7 cellular contexts compared by ENCODE assay signal in the genomic region with DNA sequence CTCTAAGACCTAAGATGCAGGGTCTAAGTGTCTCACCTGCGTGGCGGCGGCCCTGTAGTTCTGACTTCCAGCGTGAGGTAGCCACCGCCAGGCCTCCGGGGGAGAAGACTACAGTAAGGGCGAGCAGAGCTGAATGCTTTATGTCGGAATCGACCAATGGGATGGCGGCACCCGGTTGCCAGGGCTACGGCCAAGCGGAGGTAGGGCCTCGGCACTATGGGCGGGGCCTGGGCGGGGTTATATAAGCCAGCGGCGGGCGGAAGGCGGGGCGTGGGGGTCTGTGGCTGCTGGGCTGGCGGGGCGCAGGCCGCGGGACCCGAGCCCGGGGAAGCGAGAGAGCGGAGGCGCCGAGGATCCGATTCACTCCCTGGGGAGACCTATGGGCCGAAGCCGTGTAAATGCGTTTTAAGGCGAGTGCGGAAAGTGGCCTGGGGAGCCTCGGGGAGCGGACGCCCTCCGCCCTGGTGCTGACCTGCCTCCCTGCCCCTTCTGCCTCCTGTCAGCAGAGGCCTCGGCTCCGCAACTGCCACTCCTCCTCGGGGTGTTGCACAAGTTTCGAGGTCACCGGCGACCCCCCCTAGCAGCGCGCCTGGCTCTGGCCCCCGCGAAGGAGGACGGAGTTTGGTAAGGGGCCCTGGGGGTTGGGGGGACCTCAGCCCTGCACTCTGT. TPM values are rescaled to one million over a fixed set of nuclear protein-coding genes. Genes with fewer than 3 reads are reported as not detected.
A peak's percentile ranks its signal among the peaks of the same experiment; 100 is the strongest.
DNase-seq lines count a peak whose midpoint lies in the region; ATAC-seq and TF ChIP-seq lines count a peak whose summit lies in the region.

Gene AZIN2, plus strand, starts transcription at position 269 of the 669 bp plus-strand sequence. CDS start 1,097 bp downstream, outside the sequence.

- 0 to 1% methylated on average over 52 of the region's 52 CpGs for WGBS in sigmoid colon, 2 donors

- TF ChIP-seq CTCF in brain microvascular endothelial cell (IDR thresholded peaks at IDR 0.05; ENCODE audit: low read depth, low read length, missing control alignments) (peak; percentile 15), sigmoid colon (IDR thresholded peaks at IDR 0.05) (no peak)

- DNase-seq in NCI-H2081 (lab: John Stamatoyannopoulos, UW) (peak; percentile 95 to 97), UCSD-AML1 (lab: John Stamatoyannopoulos, UW; ENCODE audit: unreplicated experiment) (peak; percentile 90), brain microvascular endothelial cell (peak; percentile 95), sigmoid colon (peak; percentile 98)

- H3K4me3 ChIP-seq in brain microvascular endothelial cell (ENCODE audit: low read depth, low read length) (peak within 1 kb of the TSS; percentile 92), iPS-11a (ENCODE audit: low read depth, low read length) (peak within 1 kb of the TSS; percentile 68), sigmoid colon (peak within 1 kb of the TSS; percentile 49 to 77 (median 64))

- no peak for TF ChIP-seq EP300 in sigmoid colon (IDR thresholded peaks at IDR 0.05)

- in situ Hi-C loops in brain microvascular endothelial cell (cut with HindIII; ENCODE audit: low pct_ligation_motif_present, low sequenced_read_pairs), result no loop called here

- peak; percentile 26 to 39 for TF ChIP-seq POLR2A in sigmoid colon (IDR thresholded peaks at IDR 0.05)

- H3K27ac ChIP-seq in brain microvascular endothelial cell (peak within 1 kb of the TSS; percentile 14), sigmoid colon (peak within 1 kb of the TSS; percentile 16 to 70 (median 32))

- intact Hi-C loops in sigmoid colon (cut with DNase I), result loop anchor here (2.0 to 5.0 kb wide), 2 partner anchors 26 to 209 kb away; partner anchors contain the start of gene FNDC5

- no peaks in the 10 kb centered on the region for H3K9me3 ChIP-seq in sigmoid colon

- H3K27me3 ChIP-seq in brain microvascular endothelial cell (replicated peaks) (no peaks in the 10 kb centered on the region), sigmoid colon (no peaks in the 10 kb centered on the region)

- ATAC-seq in GM18517 (IDR thresholded peaks at IDR 0.05; ENCODE audit: unreplicated experiment) (peak; percentile 87), HG03025 (IDR thresholded peaks at IDR 0.05; ENCODE audit: low FRiP score, unreplicated experiment) (peak; percentile 82)

- H3K36me3 ChIP-seq in brain microvascular endothelial cell (replicated peaks), result no peaks in the 10 kb centered on the region
- H3K36me3 ChIP-seq in sigmoid colon, result no peaks in the 10 kb centered on the region

- peaks cover 0 to 21% (median 18%) of the 10 kb centered on the region in 4 donors for H3K4me1 ChIP-seq in sigmoid colon

RNA-seq across cellular contexts. Expression of gene AZIN2, which starts in this region (rescaled TPM):
- 1 to 10 TPM; 1.1 to 2.5 (median 1.5) TPM for total RNA-seq in sigmoid colon
- 10 to 100 TPM in 2 of 3 donors, 1 to 10 TPM in 1; 3.6 to 30.9 (median 14.8) TPM for polyA plus RNA-seq in sigmoid colon

Comparison
In these comparisons a context has a peak if more than half of its experiments do, and no peak if none do; other contexts are left out.
1. Peak in every context shown above with its lines: DNase-seq, ATAC-seq, H3K4me3 ChIP-seq and H3K27ac ChIP-seq.